ENCODE assay signal across 1 cellular context in genomic region chr14:85688024-85688423, GRCh38.
TF ChIP-seq lines count a peak whose summit lies in the region.

No MANE protein-coding gene starts in this region.

TF ChIP-seq in IMR-90, 13 proteins besides CTCF, POLR2A, EP300 and RAD21:
- no peak for TF ChIP-seq ELK1 (IDR thresholded peaks at IDR 0.05; ENCODE audit: borderline replicate concordance, low read depth, low read length)
- no peak for TF ChIP-seq CHD1 (IDR thresholded peaks at IDR 0.05; ENCODE audit: low read depth, low read length)
- no peak for TF ChIP-seq SMC3 (IDR thresholded peaks at IDR 0.05; ENCODE audit: low read depth, low read length)
- TF ChIP-seq RCOR1 (IDR thresholded peaks at IDR 0.05; ENCODE audit: insufficient replicate concordance, low read length) = no peak
- no peak for TF ChIP-seq MAFK (IDR thresholded peaks at IDR 0.05; ENCODE audit: low read depth, low read length)
- TF ChIP-seq CEBPB (IDR thresholded peaks at IDR 0.05; ENCODE audit: low read depth, low read length) = peak; percentile 84
